Comparison of ENCODE assay signal across 33 cellular contexts in genomic region chr19:21891086-21891485, GRCh38. TPM values are rescaled to one million over a fixed set of nuclear protein-coding genes. Genes with fewer than 3 reads are reported as not detected.
DNase-seq lines count a peak whose midpoint lies in the region; ATAC-seq and TF ChIP-seq lines count a peak whose summit lies in the region.
"Had no signal": no experiment of that assay in that cellular context is flagged by ENCODE, and none has a peak within 500 bp of the region (broad histone marks: within the 10 kb centered on the region; RNA-seq: fewer than 3 reads in every experiment).

No MANE protein-coding gene starts in this region.

- peaks cover 80% of the 10 kb centered on the region for H3K9me3 Mint-ChIP-seq in activated T-helper 2 cell treated with anti-CD3 and anti-CD28 coated beads, Interferon-gamma antibody, Interleukin-2, Interleukin-4, amounts not matched to agents 10 μg/mL and 5 μg/mL and 100 μg/mL, durations not matched to agents 14 hours and 24 hours and 36 hours

- H2BK120ac ChIP-seq in mesenchymal stem cell (ENCODE audit: low read depth, low read length) (no peak overlapping the region), trophoblast cell (ENCODE audit: insufficient read depth, low read length, poor library complexity) (no peak overlapping the region)

- H3K27ac Mint-ChIP-seq in activated T-helper 2 cell treated with anti-CD3 and anti-CD28 coated beads, Interferon-gamma antibody, Interleukin-2, Interleukin-4, amounts not matched to agents 10 μg/mL and 5 μg/mL and 100 μg/mL, durations not matched to agents 14 hours and 24 hours and 36 hours, result no peak overlapping the region
- H3K27ac Mint-ChIP-seq: B cell; CD4-positive, alpha-beta T cell; CD4-positive, CD25-positive, alpha-beta regulatory T cell; CD8-positive, alpha-beta memory T cell; CD8-positive, alpha-beta T cell had no signal

- H2BK5ac ChIP-seq in mesenchymal stem cell (ENCODE audit: low read depth, low read length, poor library complexity, severe bottlenecking), result no peak overlapping the region
- H2BK5ac ChIP-seq in trophoblast cell (ENCODE audit: low read depth, low read length, poor library complexity), result no peak overlapping the region

- H3K4me1 Mint-ChIP-seq in activated T-helper 2 cell treated with anti-CD3 and anti-CD28 coated beads, Interferon-gamma antibody, Interleukin-2, Interleukin-4, amounts not matched to agents 10 μg/mL and 5 μg/mL and 100 μg/mL, durations not matched to agents 14 hours and 24 hours and 36 hours (ENCODE audit: low read depth), result no peaks in the 10 kb centered on the region
- H3K4me1 Mint-ChIP-seq: B cell, CD14-positive monocyte had no signal

- H3K9ac ChIP-seq in PC-3 (ENCODE audit: low read length), result no peak overlapping the region
- no peak overlapping the region for H3K9ac ChIP-seq in mesenchymal stem cell (ENCODE audit: low read length)
- no peak overlapping the region for H3K9ac ChIP-seq in trophoblast cell (ENCODE audit: low read length)
- H3K9ac ChIP-seq: BLaER1; BLaER1 treated with 17β-estradiol and CSF1 and Interleukin-3, amounts not matched to agents 10 nM and 100 nM had no signal

- no peaks in the 10 kb centered on the region for H3K4me1 ChIP-seq in PC-3 (ENCODE audit: insufficient read depth, low read length)
- no peaks in the 10 kb centered on the region for H3K4me1 ChIP-seq in mesenchymal stem cell (ENCODE audit: control insufficient read depth, insufficient read depth, low read depth, low read length)
- no peaks in the 10 kb centered on the region for H3K4me1 ChIP-seq in trophoblast cell (ENCODE audit: control insufficient read depth in 1 of 2, insufficient read depth in 2 of 2, low read length in 2 of 2)
- H3K4me1 ChIP-seq: A549; BE2C; BLaER1; BLaER1 treated with 17β-estradiol and CSF1 and Interleukin-3, amounts not matched to agents 10 nM and 100 nM; Caco-2 had no signal

- WGBS in mesenchymal stem cell, result 65% methylated on average over 1 of the region's 1 CpG
- WGBS in trophoblast cell (ENCODE audit: extremely low coverage, insufficient coverage, insufficient read length), result no CpG with 5 or more reads among the region's 1 CpG

- no peak for ATAC-seq in PC-3
- ATAC-seq: A549; CD8-positive, alpha-beta T cell had no signal

- no peaks in the 10 kb centered on the region for H3K27me3 Mint-ChIP-seq in activated T-helper 2 cell treated with anti-CD3 and anti-CD28 coated beads, Interferon-gamma antibody, Interleukin-2, Interleukin-4, amounts not matched to agents 10 μg/mL and 5 μg/mL and 100 μg/mL, durations not matched to agents 14 hours and 24 hours and 36 hours (ENCODE audit: low read depth)
- H3K27me3 Mint-ChIP-seq: B cell; CD4-positive, alpha-beta T cell; CD4-positive, CD25-positive, alpha-beta regulatory T cell had no signal

- intact Hi-C loops in PC-3 (cut with micrococcal nuclease) (no loop called here), cardiac septum (cut with DNase I) (no loop called here)
- intact Hi-C loops in activated T-helper 2 cell treated with anti-CD3 and anti-CD28 coated beads, Interferon-gamma antibody, Interleukin-2, Interleukin-4, amounts not matched to agents 10 μg/mL and 5 μg/mL and 100 μg/mL, durations not matched to agents 14 hours and 24 hours and 36 hours (cut with micrococcal nuclease), result no loop called here

- no peaks in the 10 kb centered on the region for H3K36me3 Mint-ChIP-seq in activated T-helper 2 cell treated with anti-CD3 and anti-CD28 coated beads, Interferon-gamma antibody, Interleukin-2, Interleukin-4, amounts not matched to agents 10 μg/mL and 5 μg/mL and 100 μg/mL, durations not matched to agents 14 hours and 24 hours and 36 hours (ENCODE audit: low read depth)
- H3K36me3 Mint-ChIP-seq: CD14-positive monocyte; CD4-positive, alpha-beta memory T cell; CD4-positive, CD25-positive, alpha-beta regulatory T cell; CD8-positive, alpha-beta memory T cell; CD8-positive, alpha-beta T cell had no signal

- H3K14ac ChIP-seq in mesenchymal stem cell (ENCODE audit: low read length in 2 of 2), result no peak overlapping the region
- H3K14ac ChIP-seq in trophoblast cell (ENCODE audit: low read length), result no peak overlapping the region

- H3K4me3 Mint-ChIP-seq in activated T-helper 2 cell treated with anti-CD3 and anti-CD28 coated beads, Interferon-gamma antibody, Interleukin-2, Interleukin-4, amounts not matched to agents 10 μg/mL and 5 μg/mL and 100 μg/mL, durations not matched to agents 14 hours and 24 hours and 36 hours (ENCODE audit: low read depth), result no peak overlapping the region
- H3K4me3 Mint-ChIP-seq: B cell; CD14-positive monocyte; CD4-positive, alpha-beta memory T cell; CD4-positive, alpha-beta T cell; CD4-positive, CD25-positive, alpha-beta regulatory T cell; CD8-positive, alpha-beta memory T cell; CD8-positive, alpha-beta T cell had no signal

- H3F3A ChIP-seq in PC-3 (ENCODE audit: low read length, unreplicated experiment), result no peaks in the 10 kb centered on the region

- H3K79me1 ChIP-seq in mesenchymal stem cell (replicated peaks; ENCODE audit: low read length, poor library complexity, severe bottlenecking) (no peaks in the 10 kb centered on the region), trophoblast cell (ENCODE audit: low read length) (no peaks in the 10 kb centered on the region)

- H3K9me3 ChIP-seq in PC-3 (ENCODE audit: low read length), result 0 out of 2 replicates have a peak, but pooled peaks cover 7% of the 10 kb centered on the region
- peaks cover 24% of the 10 kb centered on the region for H3K9me3 ChIP-seq in mesenchymal stem cell (ENCODE audit: control insufficient read depth, low read length)
- peaks cover 8% of the 10 kb centered on the region for H3K9me3 ChIP-seq in trophoblast cell (ENCODE audit: insufficient read depth, low read depth, low read length)
- H3K9me3 ChIP-seq: BE2C, Caco-2 had no signal

- no peaks in the 10 kb centered on the region for H4K20me1 ChIP-seq in PC-3 (ENCODE audit: low read length)
- H4K20me1 ChIP-seq: BLaER1; BLaER1 treated with 17β-estradiol and CSF1 and Interleukin-3, amounts not matched to agents 10 nM and 100 nM had no signal

- no TSS peak for BruUV-seq in PC-3 (replicated peaks; lab: Mats Ljungman, UMichigan)

- no peak for TF ChIP-seq CTCF in PC-3 (conservative IDR thresholded peaks at IDR 0.05; ENCODE audit: low read depth, low read length)

- H2AK5ac ChIP-seq in mesenchymal stem cell (ENCODE audit: low read length, severe bottlenecking) (no peak overlapping the region), trophoblast cell (ENCODE audit: low read length) (no peak overlapping the region)

- H2AFZ ChIP-seq in PC-3 (ENCODE audit: low read length) (no peak overlapping the region), mesenchymal stem cell (ENCODE audit: low read depth, low read length) (no peak overlapping the region), trophoblast cell (ENCODE audit: insufficient read depth, low read length, poor library complexity) (no peak overlapping the region)

- CTCF ChIA-PET in PC-3 (lab: Charles Lee), result no interaction called here

- H2BK15ac ChIP-seq in mesenchymal stem cell (ENCODE audit: low read depth, poor library complexity, severe bottlenecking), result no peak overlapping the region

- H3K79me2 ChIP-seq in PC-3 (ENCODE audit: low read length) (no peaks in the 10 kb centered on the region), trophoblast cell (ENCODE audit: control insufficient read depth, insufficient read depth, low read length, poor library complexity) (no peaks in the 10 kb centered on the region)

- H3K27ac ChIP-seq in PC-3 (ENCODE audit: low read length) (no peak overlapping the region), mesenchymal stem cell (ENCODE audit: low read length, poor library complexity, severe bottlenecking) (no peak overlapping the region), trophoblast cell (ENCODE audit: low read depth, low read length) (no peak overlapping the region)
- H3K27ac ChIP-seq: 22Rv1; A549; BLaER1; BLaER1 treated with 17β-estradiol and CSF1 and Interleukin-3, amounts not matched to agents 10 nM and 100 nM; C4-2B had no signal

- no peaks in the 10 kb centered on the region; the same call in 1 of the 2 replicates for H3K36me3 ChIP-seq in PC-3 (ENCODE audit: low read depth, low read length)
- no peaks in the 10 kb centered on the region for H3K36me3 ChIP-seq in mesenchymal stem cell (ENCODE audit: control insufficient read depth in 1 of 2, insufficient read depth in 2 of 2, low read depth in 1 of 2, low read length in 2 of 2)
- H3K36me3 ChIP-seq in trophoblast cell (ENCODE audit: control insufficient read depth in 1 of 2, insufficient read depth in 2 of 2, low read length in 2 of 2), result no peaks in the 10 kb centered on the region
- H3K36me3 ChIP-seq: BE2C; BLaER1; BLaER1 treated with 17β-estradiol and CSF1 and Interleukin-3, amounts not matched to agents 10 nM and 100 nM had no signal

- H4K8ac ChIP-seq in mesenchymal stem cell (ENCODE audit: low read length), result no peak overlapping the region
- no peak overlapping the region for H4K8ac ChIP-seq in trophoblast cell (ENCODE audit: low read depth, low read length)

- H3K27me3 ChIP-seq in PC-3 (ENCODE audit: low read length) (no peaks in the 10 kb centered on the region), mesenchymal stem cell (ENCODE audit: control insufficient read depth in 1 of 2, insufficient read depth in 1 of 2, low read length in 2 of 2) (no peaks in the 10 kb centered on the region), trophoblast cell (ENCODE audit: insufficient read depth, low read length) (no peaks in the 10 kb centered on the region)
- H3K27me3 ChIP-seq: BE2C; BLaER1; BLaER1 treated with 17β-estradiol and CSF1 and Interleukin-3, amounts not matched to agents 10 nM and 100 nM had no signal

- DNase-seq in PC-3, result peak; percentile 2
- no peak for DNase-seq in mesenchymal stem cell
- peak; percentile 76 to 81 for DNase-seq in trophoblast cell
- no peak for DNase-seq in activated T-helper 2 cell treated with anti-CD3 and anti-CD28 coated beads, Interferon-gamma antibody, Interleukin-2, Interleukin-4, amounts not matched to agents 10 μg/mL and 5 μg/mL and 100 μg/mL, durations not matched to agents 14 hours and 24 hours and 36 hours (ENCODE audit: low spot score)
- no peak for DNase-seq in cardiac septum (ENCODE audit: low spot score)
- DNase-seq in UCSD-AML1 (lab: John Stamatoyannopoulos, UW; ENCODE audit: unreplicated experiment), result no peak
- DNase-seq: 8988T; ACHN; AML-193; BE2C; C1 segment of cervical spinal cord; Caco-2; Calu3; CD4-positive, alpha-beta memory T cell; CD4-positive, alpha-beta T cell; CD4-positive, CD25-positive, alpha-beta regulatory T cell; CD8-positive, alpha-beta memory T cell; CD8-positive, alpha-beta T cell; COR-L47; DMS 273 treated with DMSO at 0.1 percent for 48 hours; DMS153; DMS53; DMS79; DMS79 treated with DMSO at 0.1 percent for 48 hours; DND-41; EL had no signal

- no peak overlapping the region for H3K4me2 ChIP-seq in PC-3 (ENCODE audit: low read length)
- no peak overlapping the region for H3K4me2 ChIP-seq in mesenchymal stem cell (ENCODE audit: low read length, poor library complexity, severe bottlenecking)
- no peak overlapping the region for H3K4me2 ChIP-seq in trophoblast cell (ENCODE audit: low read length)
- H3K4me2 ChIP-seq: A549; BLaER1; BLaER1 treated with 17β-estradiol and CSF1 and Interleukin-3, amounts not matched to agents 10 nM and 100 nM had no signal

- H2BK12ac ChIP-seq in mesenchymal stem cell (ENCODE audit: low read length in 2 of 2), result no peak overlapping the region
- no peak overlapping the region for H2BK12ac ChIP-seq in trophoblast cell (ENCODE audit: low read length)

- H3K4me3 ChIP-seq in PC-3 (ENCODE audit: low read length), result no peak overlapping the region
- H3K4me3 ChIP-seq in mesenchymal stem cell (ENCODE audit: insufficient read depth in 1 of 2, low read depth in 1 of 2, low read length in 2 of 2), result no peak overlapping the region
- no peak overlapping the region for H3K4me3 ChIP-seq in trophoblast cell (ENCODE audit: low read depth, low read length)
- H3K4me3 ChIP-seq: A549; BLaER1; BLaER1 treated with 17β-estradiol and CSF1 and Interleukin-3, amounts not matched to agents 10 nM and 100 nM had no signal

- H3K4ac ChIP-seq in mesenchymal stem cell (ENCODE audit: low read depth in 1 of 2, low read length in 2 of 2) (no peak overlapping the region), trophoblast cell (ENCODE audit: low read depth, low read length) (no peak overlapping the region)

- POLR2A ChIA-PET in PC-3 (lab: Charles Lee; ENCODE audit: unreplicated experiment), result no interaction called here

- H3K18ac ChIP-seq in mesenchymal stem cell (ENCODE audit: low read depth in 1 of 2, low read length in 2 of 2), result no peak overlapping the region
- no peak overlapping the region for H3K18ac ChIP-seq in trophoblast cell (ENCODE audit: low read length)

- H3K9me2 ChIP-seq in PC-3 (replicated peaks; ENCODE audit: low read length), result no peaks in the 10 kb centered on the region

- H4K91ac ChIP-seq in mesenchymal stem cell (ENCODE audit: low read length) (peak overlapping the region; percentile 27), trophoblast cell (ENCODE audit: low read depth, low read length) (no peak overlapping the region)

- H3K23ac ChIP-seq in mesenchymal stem cell (ENCODE audit: low read length in 2 of 2) (no peak overlapping the region), trophoblast cell (ENCODE audit: low read length) (no peak overlapping the region)

- no peak overlapping the region for H4K12ac ChIP-seq in trophoblast cell (ENCODE audit: low read depth, low read length)

RNA-seq across cellular contexts. Expression of gene ZNF43, which starts 55.1 kb away (rescaled TPM):
- total RNA-seq in PC-3 (2014; rRNA removed), result 1.4 and 1.9 TPM in 2 replicates
- 5.5 TPM for polyA plus RNA-seq in mesenchymal stem cell (2013, experiment 1 of 2)
- 5.4 TPM for polyA plus RNA-seq in mesenchymal stem cell (2013, experiment 2 of 2)
- 17.1 and 17.8 TPM in 2 replicates for polyA plus RNA-seq in trophoblast cell (2013)
- 33.5 and 34.9 TPM in 2 replicates for total RNA-seq in activated T-helper 2 cell treated with anti-CD3 and anti-CD28 coated beads, Interferon-gamma antibody, Interleukin-2, Interleukin-4, amounts not matched to agents 10 μg/mL and 5 μg/mL and 100 μg/mL, durations not matched to agents 14 hours and 24 hours and 36 hours
- 6.3 TPM for total RNA-seq in cardiac septum
- total RNA-seq: Caco-2 had no signal

Comparison
In these comparisons a context has a peak if more than half of its experiments do, and no peak if none do; other contexts are left out.
1. DNase-seq: peak in PC-3 (single experiment) and trophoblast cell (2 of 2); none in mesenchymal stem cell (single experiment), activated T-helper 2 cell treated with anti-CD3 and anti-CD28 coated beads, Interferon-gamma antibody, Interleukin-2, Interleukin-4, amounts not matched to agents 10 μg/mL and 5 μg/mL and 100 μg/mL, durations not matched to agents 14 hours and 24 hours and 36 hours (single experiment), cardiac septum (single experiment) and UCSD-AML1 (single experiment).